Comparison of ENCODE assay signal across 21 cellular contexts in the genomic region with DNA sequence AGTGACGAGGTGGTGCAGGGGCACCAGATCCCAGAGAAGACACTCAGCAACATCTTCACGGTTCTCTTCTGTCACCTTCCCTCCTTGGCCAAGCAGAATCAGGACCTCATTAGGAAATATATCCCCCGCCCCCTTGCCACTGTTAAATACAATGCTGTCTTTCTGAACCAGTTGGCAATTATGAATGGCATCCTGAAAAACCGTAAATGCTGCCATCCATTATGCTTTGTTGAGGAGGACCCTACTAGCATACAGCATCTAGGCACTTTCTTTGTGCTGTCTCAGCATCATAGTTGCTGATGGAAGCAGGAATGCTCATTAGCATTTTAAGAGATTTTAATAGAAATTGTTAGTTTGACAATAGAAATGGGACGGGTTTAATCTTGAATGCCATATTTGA.
DNase-seq lines count a peak whose midpoint lies in the region; ATAC-seq and TF ChIP-seq lines count a peak whose summit lies in the region.
"Had no signal": no experiment of that assay in that cellular context is flagged by ENCODE, and none has a peak within 500 bp of the region (broad histone marks: within the 10 kb centered on the region; RNA-seq: fewer than 3 reads in every experiment).

No MANE protein-coding gene starts in this region.

- no peaks in the 10 kb centered on the region for H4K20me1 ChIP-seq in neural cell (ENCODE audit: insufficient read depth)

- H3K27ac Mint-ChIP-seq in type B pancreatic cell = peak overlapping the region; percentile 97
- no peak overlapping the region for H3K27ac Mint-ChIP-seq in activated T-helper 17 cell treated with anti-CD3 and anti-CD28 coated beads, Interleukin-2, amount 50 U/mL, for 72 hours
- no peak overlapping the region for H3K27ac Mint-ChIP-seq in activated CD8-positive, alpha-beta memory T cell treated with anti-CD3 and anti-CD28 coated beads, Interleukin-2, amount 10 ng/mL, durations not matched to agents 7 days and 5 days
- H3K27ac Mint-ChIP-seq: activated B cell treated with CpG ODN at 0.5 μM for 24 hours; activated naive CD8-positive, alpha-beta T cell treated with anti-CD3 and anti-CD28 coated beads, Interleukin-2, amount 10 ng/mL, durations not matched to agents 7 days and 5 days; CD4-positive, alpha-beta T cell; IgD-negative memory B cell; stimulated activated memory B cell treated with anti-CD40 and anti-IgM and Interleukin-4, amounts not matched to agents 10 μg/mL and 1 μg/mL and 100 μg/mL, for 72 hours had no signal

- H3K4me2 ChIP-seq in neural cell (ENCODE audit: low read length) = peak overlapping the region; percentile 17

- H3K79me2 ChIP-seq in neural cell (replicated peaks; ENCODE audit: insufficient read depth, low read length) = no peaks in the 10 kb centered on the region

- in situ Hi-C loops in SK-MEL-5 (cut with HindIII; ENCODE audit: low pct_unique_long_range_greater_than_20kb, low sequenced_read_pairs) = no loop called here

- H3K4me3 Mint-ChIP-seq in type B pancreatic cell = no peak overlapping the region
- no peak overlapping the region for H3K4me3 Mint-ChIP-seq in activated T-helper 17 cell treated with anti-CD3 and anti-CD28 coated beads, Interleukin-2, amount 50 U/mL, for 72 hours
- H3K4me3 Mint-ChIP-seq in activated CD8-positive, alpha-beta memory T cell treated with anti-CD3 and anti-CD28 coated beads, Interleukin-2, amount 10 ng/mL, durations not matched to agents 7 days and 5 days = no peak overlapping the region
- H3K4me3 Mint-ChIP-seq: activated B cell treated with CpG ODN at 0.5 μM for 24 hours; activated naive CD8-positive, alpha-beta T cell treated with anti-CD3 and anti-CD28 coated beads, Interleukin-2, amount 10 ng/mL, durations not matched to agents 7 days and 5 days; CD4-positive, alpha-beta T cell; IgD-negative memory B cell; stimulated activated memory B cell treated with anti-CD40 and anti-IgM and Interleukin-4, amounts not matched to agents 10 μg/mL and 1 μg/mL and 100 μg/mL, for 72 hours had no signal

- H3K9me3 ChIP-seq in neural cell (ENCODE audit: low read length) = no peaks in the 10 kb centered on the region
- H3K9me3 ChIP-seq: right atrium auricular region, vagina had no signal

- H3K27me3 ChIP-seq in neural cell (ENCODE audit: insufficient read depth, low read depth, low read length) = no peaks in the 10 kb centered on the region
- H3K27me3 ChIP-seq: foreskin keratinocyte, right atrium auricular region, vagina had no signal

- H3F3A ChIP-seq in neural cell (ENCODE audit: insufficient read depth, low read length, poor library complexity, severe bottlenecking) = no peaks in the 10 kb centered on the region

- peak overlapping the region; percentile 36 for H3K9ac ChIP-seq in neural cell (ENCODE audit: low read length)

- H3K36me3 ChIP-seq in neural cell (ENCODE audit: insufficient read depth, low read length) = no peaks in the 10 kb centered on the region
- H3K36me3 ChIP-seq: right atrium auricular region, vagina had no signal

- peak overlapping the region; percentile 80 for H3K27ac ChIP-seq in neural cell (ENCODE audit: low read length)
- H3K27ac ChIP-seq: foreskin keratinocyte, right atrium auricular region, vagina had no signal

- ATAC-seq in activated T-helper 17 cell treated with anti-CD3 and anti-CD28 coated beads, Interleukin-2, amount 50 U/mL, for 72 hours (replicated peaks) = no peak
- ATAC-seq in activated CD8-positive, alpha-beta memory T cell treated with anti-CD3 and anti-CD28 coated beads, Interleukin-2, amount 10 ng/mL, durations not matched to agents 7 days and 5 days = no peak
- no peak for ATAC-seq in left cardiac atrium
- ATAC-seq: stimulated activated memory B cell treated with anti-CD40 and anti-IgM and Interleukin-4, amounts not matched to agents 10 μg/mL and 1 μg/mL and 100 μg/mL, for 72 hours had no signal

- H3K9me2 ChIP-seq in neural cell (ENCODE audit: insufficient read depth, low read length) = no peaks in the 10 kb centered on the region

- H3K9me3 Mint-ChIP-seq in type B pancreatic cell = no peaks in the 10 kb centered on the region
- no peaks in the 10 kb centered on the region for H3K9me3 Mint-ChIP-seq in activated T-helper 17 cell treated with anti-CD3 and anti-CD28 coated beads, Interleukin-2, amount 50 U/mL, for 72 hours
- H3K9me3 Mint-ChIP-seq in activated CD8-positive, alpha-beta memory T cell treated with anti-CD3 and anti-CD28 coated beads, Interleukin-2, amount 10 ng/mL, durations not matched to agents 7 days and 5 days (ENCODE audit: low read depth) = no peaks in the 10 kb centered on the region
- H3K9me3 Mint-ChIP-seq: activated B cell treated with CpG ODN at 0.5 μM for 24 hours; activated naive CD8-positive, alpha-beta T cell treated with anti-CD3 and anti-CD28 coated beads, Interleukin-2, amount 10 ng/mL, durations not matched to agents 7 days and 5 days; CD4-positive, alpha-beta T cell; IgD-negative memory B cell; stimulated activated memory B cell treated with anti-CD40 and anti-IgM and Interleukin-4, amounts not matched to agents 10 μg/mL and 1 μg/mL and 100 μg/mL, for 72 hours had no signal

- TF ChIP-seq RAD21 in neural cell (conservative IDR thresholded peaks at IDR 0.05) = no peak

- no peak for TF ChIP-seq CTCF in neural cell (IDR thresholded peaks at IDR 0.05; ENCODE audit: poor library complexity, severe bottlenecking)
- TF ChIP-seq CTCF in type B pancreatic cell (conservative IDR thresholded peaks at IDR 0.05) = no peak

- TF ChIP-seq EP300 in neural cell (conservative IDR thresholded peaks at IDR 0.05; ENCODE audit: poor library complexity, severe bottlenecking) = no peak

- DNase-seq in SK-MEL-5 (ENCODE audit: low read depth, low spot score) (peak; percentile 9), foreskin melanocyte (peak; percentile 50), type B pancreatic cell (ENCODE audit: extremely low spot score, unreplicated experiment) (no peak), left cardiac atrium (no peak)
- DNase-seq in activated CD8-positive, alpha-beta memory T cell treated with anti-CD3 and anti-CD28 coated beads, Interleukin-2, amount 10 ng/mL, durations not matched to agents 7 days and 5 days = no peak
- DNase-seq: activated B cell treated with CpG ODN at 0.5 μM for 24 hours; activated CD4-positive, alpha-beta T cell treated with anti-CD3 and anti-CD28 coated beads, Interleukin-2, amount 50 U/mL, for 48 hours; activated naive CD8-positive, alpha-beta T cell treated with anti-CD3 and anti-CD28 coated beads, Interleukin-2, amount 10 ng/mL, durations not matched to agents 7 days and 5 days; CD4-positive, alpha-beta T cell; cerebellar nuclear complex; effector memory CD4-positive, alpha-beta T cell; NCI-H1930; stimulated activated CD4-positive, alpha-beta T cell treated with anti-CD3 and anti-CD28 coated beads, Interleukin-4, amount 100 ng/mL, for 1 hour; T-helper 9 cell had no signal

- H3K27me3 Mint-ChIP-seq in type B pancreatic cell = no peaks in the 10 kb centered on the region
- H3K27me3 Mint-ChIP-seq in activated T-helper 17 cell treated with anti-CD3 and anti-CD28 coated beads, Interleukin-2, amount 50 U/mL, for 72 hours = peaks cover 4% of the 10 kb centered on the region
- H3K27me3 Mint-ChIP-seq in activated CD8-positive, alpha-beta memory T cell treated with anti-CD3 and anti-CD28 coated beads, Interleukin-2, amount 10 ng/mL, durations not matched to agents 7 days and 5 days = peaks cover 18% of the 10 kb centered on the region
- H3K27me3 Mint-ChIP-seq: activated B cell treated with CpG ODN at 0.5 μM for 24 hours; activated naive CD8-positive, alpha-beta T cell treated with anti-CD3 and anti-CD28 coated beads, Interleukin-2, amount 10 ng/mL, durations not matched to agents 7 days and 5 days; CD4-positive, alpha-beta T cell; IgD-negative memory B cell; stimulated activated memory B cell treated with anti-CD40 and anti-IgM and Interleukin-4, amounts not matched to agents 10 μg/mL and 1 μg/mL and 100 μg/mL, for 72 hours had no signal

- peaks cover 12% of the 10 kb centered on the region for H3K36me3 Mint-ChIP-seq in type B pancreatic cell
- H3K36me3 Mint-ChIP-seq in activated T-helper 17 cell treated with anti-CD3 and anti-CD28 coated beads, Interleukin-2, amount 50 U/mL, for 72 hours (ENCODE audit: low read depth) = no peaks in the 10 kb centered on the region
- no peaks in the 10 kb centered on the region for H3K36me3 Mint-ChIP-seq in activated CD8-positive, alpha-beta memory T cell treated with anti-CD3 and anti-CD28 coated beads, Interleukin-2, amount 10 ng/mL, durations not matched to agents 7 days and 5 days
- H3K36me3 Mint-ChIP-seq: activated naive CD8-positive, alpha-beta T cell treated with anti-CD3 and anti-CD28 coated beads, Interleukin-2, amount 10 ng/mL, durations not matched to agents 7 days and 5 days; IgD-negative memory B cell; stimulated activated memory B cell treated with anti-CD40 and anti-IgM and Interleukin-4, amounts not matched to agents 10 μg/mL and 1 μg/mL and 100 μg/mL, for 72 hours had no signal

- peaks cover 23% of the 10 kb centered on the region for H3K4me1 Mint-ChIP-seq in type B pancreatic cell (ENCODE audit: unreplicated experiment)
- no peaks in the 10 kb centered on the region for H3K4me1 Mint-ChIP-seq in activated T-helper 17 cell treated with anti-CD3 and anti-CD28 coated beads, Interleukin-2, amount 50 U/mL, for 72 hours
- H3K4me1 Mint-ChIP-seq in activated CD8-positive, alpha-beta memory T cell treated with anti-CD3 and anti-CD28 coated beads, Interleukin-2, amount 10 ng/mL, durations not matched to agents 7 days and 5 days = no peaks in the 10 kb centered on the region
- H3K4me1 Mint-ChIP-seq: activated B cell treated with CpG ODN at 0.5 μM for 24 hours; activated naive CD8-positive, alpha-beta T cell treated with anti-CD3 and anti-CD28 coated beads, Interleukin-2, amount 10 ng/mL, durations not matched to agents 7 days and 5 days; IgD-negative memory B cell; stimulated activated memory B cell treated with anti-CD40 and anti-IgM and Interleukin-4, amounts not matched to agents 10 μg/mL and 1 μg/mL and 100 μg/mL, for 72 hours had no signal

- intact Hi-C loops in left cardiac atrium (cut with DNase I) = no loop called here

- H3K4me3 ChIP-seq in neural cell (ENCODE audit: low read length) = peak overlapping the region; percentile 24
- H3K4me3 ChIP-seq: right atrium auricular region, vagina had no signal

- CTCF ChIA-PET in activated CD8-positive, alpha-beta memory T cell treated with anti-CD3 and anti-CD28 coated beads, Interleukin-2, amount 10 ng/mL, durations not matched to agents 7 days and 5 days (lab: Charles Lee) = interaction anchor here (1.7 kb wide), 1 partner anchor 8 kb away, joined by 5 read pairs; no protein-coding TSS in a partner anchor

- H2AFZ ChIP-seq in neural cell (ENCODE audit: low read depth, low read length) = no peak overlapping the region

TF ChIP-seq in neural cell, 6 proteins besides CTCF, POLR2A, EP300 and RAD21 (continues in another document):
- TF ChIP-seq EZH2 (IDR thresholded peaks at IDR 0.05; ENCODE audit: borderline replicate concordance, insufficient read depth, low read length, poor library complexity, severe bottlenecking) = no peak
- no peak for TF ChIP-seq MXI1 (conservative IDR thresholded peaks at IDR 0.05; ENCODE audit: poor library complexity, severe bottlenecking)
- TF ChIP-seq SMC3 (conservative IDR thresholded peaks at IDR 0.05; ENCODE audit: poor library complexity) = no peak

Comparison
In these comparisons a context has a peak if more than half of its experiments do, and no peak if none do; other contexts are left out.
1. DNase-seq: peak in SK-MEL-5 (single experiment) and foreskin melanocyte (single experiment); none in type B pancreatic cell (single experiment), activated CD8-positive, alpha-beta memory T cell treated with anti-CD3 and anti-CD28 coated beads, Interleukin-2, amount 10 ng/mL, durations not matched to agents 7 days and 5 days (single experiment) and left cardiac atrium (single experiment).